Comparison of ENCODE assay signal across 19 cellular contexts in the genomic region with DNA sequence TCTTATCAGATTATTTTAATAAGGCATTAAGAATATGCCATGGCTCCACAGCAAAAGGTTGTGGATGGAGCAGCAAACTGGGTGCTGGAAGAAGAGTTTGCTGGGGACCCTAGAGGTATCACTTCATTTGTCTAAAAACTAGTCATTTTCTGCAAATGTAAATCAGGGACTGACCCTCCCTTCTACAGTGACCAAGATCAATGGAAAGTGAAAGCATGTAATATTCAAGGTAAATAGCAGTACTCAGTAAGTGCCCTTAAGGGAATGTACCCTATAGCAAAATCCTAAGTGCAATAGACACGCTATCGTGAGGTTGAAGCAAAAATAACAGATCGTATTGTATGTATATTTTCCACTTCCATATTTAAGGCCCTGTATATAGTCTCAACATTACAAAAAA. TPM values are rescaled to one million over a fixed set of nuclear protein-coding genes. Genes with fewer than 3 reads are reported as not detected.
DNase-seq lines count a peak whose midpoint lies in the region; ATAC-seq and TF ChIP-seq lines count a peak whose summit lies in the region.
"Had no signal": no experiment of that assay in that cellular context is flagged by ENCODE, and none has a peak within 500 bp of the region (broad histone marks: within the 10 kb centered on the region; RNA-seq: fewer than 3 reads in every experiment).

No MANE protein-coding gene starts in this region.

- no peaks in the 10 kb centered on the region for H3K27me3 Mint-ChIP-seq in stimulated activated memory B cell treated with anti-CD40 and anti-IgM and Interleukin-4, amounts not matched to agents 10 μg/mL and 1 μg/mL and 100 μg/mL, for 72 hours
- H3K27me3 Mint-ChIP-seq: activated naive CD4-positive, alpha-beta T cell treated with anti-CD3 and anti-CD28 coated beads, Interleukin-2, amount 50 U/mL, for 24 hours had no signal

- no peaks in the 10 kb centered on the region for H3K27me3 ChIP-seq in heart left ventricle
- H3K27me3 ChIP-seq in spleen (replicated peaks in 1 of 7): no peaks in the 10 kb centered on the region
- H3K27me3 ChIP-seq: suprapubic skin had no signal

- ATAC-seq in GM18499 (IDR thresholded peaks at IDR 0.05; ENCODE audit: insufficient read depth, unreplicated experiment) (peak; percentile 50), GM19468 (IDR thresholded peaks at IDR 0.05; ENCODE audit: extremely low read depth, unreplicated experiment) (peak; percentile 45), HG02798 (IDR thresholded peaks at IDR 0.05; ENCODE audit: poor library complexity, unreplicated experiment) (peak; percentile 80), HG03442 (IDR thresholded peaks at IDR 0.05; ENCODE audit: unreplicated experiment) (peak; percentile 85), heart left ventricle (no peak)
- no peak for ATAC-seq in stimulated activated memory B cell treated with anti-CD40 and anti-IgM and Interleukin-4, amounts not matched to agents 10 μg/mL and 1 μg/mL and 100 μg/mL, for 72 hours
- ATAC-seq: left lobe of liver had no signal

- intact Hi-C loops in heart left ventricle (cut with DNase I) (no loop called here), spleen (cut with DNase I; ENCODE audit: low total_unique reads) (no loop called here)

- in situ Hi-C loops in KBM-7 (cut with MboI; ENCODE audit: low pct_unique_long_range_greater_than_20kb, low sequenced_read_pairs): no loop called here

- WGBS in heart left ventricle, 4 donors: 79 to 90% (median 85%) methylated on average over 3 of the region's 3 CpGs
- 83 to 93% (median 90%) methylated on average over 3 of the region's 3 CpGs for WGBS in spleen, 5 donors

- no peaks in the 10 kb centered on the region for H3K36me3 Mint-ChIP-seq in stimulated activated memory B cell treated with anti-CD40 and anti-IgM and Interleukin-4, amounts not matched to agents 10 μg/mL and 1 μg/mL and 100 μg/mL, for 72 hours
- H3K36me3 Mint-ChIP-seq: activated naive CD4-positive, alpha-beta T cell treated with anti-CD3 and anti-CD28 coated beads, Interleukin-2, amount 50 U/mL, for 24 hours had no signal

- TF ChIP-seq CTCF in heart left ventricle (IDR thresholded peaks at IDR 0.05) (no peak), spleen (IDR thresholded peaks at IDR 0.05 in 8 of 11, conservative IDR thresholded peaks at IDR 0.05 in 3 of 11) (no peak)

- H3K4me3 ChIP-seq in heart left ventricle: no peak overlapping the region
- H3K4me3 ChIP-seq in spleen: no peak overlapping the region
- H3K4me3 ChIP-seq: suprapubic skin had no signal

- no peak overlapping the region for H3K27ac Mint-ChIP-seq in stimulated activated memory B cell treated with anti-CD40 and anti-IgM and Interleukin-4, amounts not matched to agents 10 μg/mL and 1 μg/mL and 100 μg/mL, for 72 hours
- H3K27ac Mint-ChIP-seq: activated naive CD4-positive, alpha-beta T cell treated with anti-CD3 and anti-CD28 coated beads, Interleukin-2, amount 50 U/mL, for 24 hours had no signal

- H3K4me1 Mint-ChIP-seq in stimulated activated memory B cell treated with anti-CD40 and anti-IgM and Interleukin-4, amounts not matched to agents 10 μg/mL and 1 μg/mL and 100 μg/mL, for 72 hours: no peaks in the 10 kb centered on the region
- H3K4me1 Mint-ChIP-seq: activated naive CD4-positive, alpha-beta T cell treated with anti-CD3 and anti-CD28 coated beads, Interleukin-2, amount 50 U/mL, for 24 hours had no signal

- DNase-seq in KBM-7 (no peak), heart left ventricle (no peak), spleen (no peak)
- DNase-seq: activated CD4-positive, CD25-positive, alpha-beta regulatory T cell; activated CD8-positive, alpha-beta memory T cell treated with anti-CD3 and anti-CD28 coated beads, Interleukin-2, amount 50 U/mL, for 4 hours; Calu3; GDM1; NCI-H2029 treated with DMSO at 0.1 percent for 48 hours; NCI-H748 treated with DMSO at 0.1 percent for 48 hours; RPMI8226 had no signal

- H3K36me3 ChIP-seq in heart left ventricle: no peaks in the 10 kb centered on the region
- no peaks in the 10 kb centered on the region for H3K36me3 ChIP-seq in spleen
- H3K36me3 ChIP-seq: suprapubic skin had no signal

- H3K27ac ChIP-seq in heart left ventricle (no peak overlapping the region), spleen (no peak overlapping the region)
- H3K27ac ChIP-seq: suprapubic skin had no signal

- no peak overlapping the region for H3K4me3 Mint-ChIP-seq in stimulated activated memory B cell treated with anti-CD40 and anti-IgM and Interleukin-4, amounts not matched to agents 10 μg/mL and 1 μg/mL and 100 μg/mL, for 72 hours
- H3K4me3 Mint-ChIP-seq: activated naive CD4-positive, alpha-beta T cell treated with anti-CD3 and anti-CD28 coated beads, Interleukin-2, amount 50 U/mL, for 24 hours had no signal

- peaks cover 0 to 18% (median 0%) of the 10 kb centered on the region in 12 donors for H3K4me1 ChIP-seq in heart left ventricle
- no peaks in the 10 kb centered on the region for H3K4me1 ChIP-seq in spleen
- H3K4me1 ChIP-seq: suprapubic skin had no signal

- H3K9me3 ChIP-seq in heart left ventricle: no peaks in the 10 kb centered on the region
- no peaks in the 10 kb centered on the region for H3K9me3 ChIP-seq in spleen
- H3K9me3 ChIP-seq: suprapubic skin had no signal

- peaks cover 2% of the 10 kb centered on the region for H3K9me3 Mint-ChIP-seq in stimulated activated memory B cell treated with anti-CD40 and anti-IgM and Interleukin-4, amounts not matched to agents 10 μg/mL and 1 μg/mL and 100 μg/mL, for 72 hours
- H3K9me3 Mint-ChIP-seq: activated naive CD4-positive, alpha-beta T cell treated with anti-CD3 and anti-CD28 coated beads, Interleukin-2, amount 50 U/mL, for 24 hours had no signal

- TF ChIP-seq POLR2A in heart left ventricle (IDR thresholded peaks at IDR 0.05) (no peak), spleen (IDR thresholded peaks at IDR 0.05) (no peak)

RNA-seq across cellular contexts. Expression of gene TRDN, which starts 38.7 kb away (rescaled TPM):
- total RNA-seq in heart left ventricle: 100 to 1,000 TPM; 283 to 540 (median 381) TPM
- 100 to 1,000 TPM in 1 of 2 donors, 10 to 100 TPM in 1; 39.0 to 577 TPM for polyA plus RNA-seq in heart left ventricle
- total RNA-seq in spleen: not detected
- polyA plus RNA-seq in spleen: under 1 TPM; 0.03 to 0.20 (median 0.10) TPM
- total RNA-seq: Calu3; left lobe of liver; suprapubic skin; T-helper 1 cell treated with Interleukin-12 subunit alpha and Interleukin-12 subunit beta and Interleukin-4 antibody, amounts not matched to agents 30 ng/mL and 1 ng/mL, for 36 hours had no signal

Comparison
In these comparisons a context has a peak if more than half of its experiments do, and no peak if none do; other contexts are left out.
1. ATAC-seq: peak in GM18499 (single experiment), GM19468 (single experiment), HG02798 (single experiment) and HG03442 (single experiment); none in stimulated activated memory B cell treated with anti-CD40 and anti-IgM and Interleukin-4, amounts not matched to agents 10 μg/mL and 1 μg/mL and 100 μg/mL, for 72 hours (single experiment) and heart left ventricle (0 of 4).
2. RNA of gene TRDN, which starts 38.7 kb away (total RNA-seq): 283 to 540 TPM in heart left ventricle; not detected in spleen; every median in the first group is over 100 times any median in the second.